ENCODE assay signal across 8 cellular contexts in genomic region chr20:38418509-38419204, GRCh38. TPM values are rescaled to one million over a fixed set of nuclear protein-coding genes. Genes with fewer than 3 reads are reported as not detected.
A peak's percentile ranks its signal among the peaks of the same experiment; 100 is the strongest.
DNase-seq lines count a peak whose midpoint lies in the region; ATAC-seq and TF ChIP-seq lines count a peak whose summit lies in the region.

No MANE protein-coding gene starts in this region.

- H2AK5ac ChIP-seq in trophoblast cell (ENCODE audit: low read length), result no peak overlapping the region

- no peaks in the 10 kb centered on the region for H3K27me3 Mint-ChIP-seq in chondrocyte (ENCODE audit: low read depth)

- H4K12ac ChIP-seq in trophoblast cell (ENCODE audit: low read depth, low read length), result no peak overlapping the region

- H2AFZ ChIP-seq in trophoblast cell (ENCODE audit: insufficient read depth, low read length, poor library complexity), result no peak overlapping the region

- H4K8ac ChIP-seq in trophoblast cell (ENCODE audit: low read depth, low read length), result no peak overlapping the region

- H2BK5ac ChIP-seq in trophoblast cell (ENCODE audit: low read depth, low read length, poor library complexity), result no peak overlapping the region

- no peak overlapping the region for H3K18ac ChIP-seq in trophoblast cell (ENCODE audit: low read length)

- H3K14ac ChIP-seq in trophoblast cell (ENCODE audit: low read length), result no peak overlapping the region

- H3K4me2 ChIP-seq in trophoblast cell (ENCODE audit: low read length), result no peak overlapping the region

- H3K27me3 ChIP-seq in aorta (ENCODE audit: control insufficient read depth in 1 of 2, insufficient read depth in 2 of 2, low read length in 1 of 2) (no peaks in the 10 kb centered on the region), trophoblast cell (ENCODE audit: insufficient read depth, low read length) (no peaks in the 10 kb centered on the region)

- WGBS in aorta, 2 donors, result 51 to 56% methylated on average over 4 of the region's 4 CpGs
- no CpG with 5 or more reads among the region's 4 CpGs for WGBS in trophoblast cell (ENCODE audit: extremely low coverage, insufficient coverage, insufficient read length)

- TF ChIP-seq CTCF in chondrocyte (IDR thresholded peaks at IDR 0.05), result no peak

- no peak overlapping the region for H3K4ac ChIP-seq in trophoblast cell (ENCODE audit: low read depth, low read length)

- no peak overlapping the region for H3K4me3 ChIP-seq in aorta (ENCODE audit: low read length in 2 of 2)
- H3K4me3 ChIP-seq in trophoblast cell (ENCODE audit: low read depth, low read length), result no peak overlapping the region

- H3K9ac ChIP-seq in trophoblast cell (ENCODE audit: low read length), result no peak overlapping the region

- ATAC-seq in Right ventricle myocardium inferior (peak; percentile 84), aorta (ENCODE audit: low FRiP score) (peak; percentile 36)

- no peaks in the 10 kb centered on the region for H3K79me2 ChIP-seq in trophoblast cell (ENCODE audit: control insufficient read depth, insufficient read depth, low read length, poor library complexity)

- H3K4me1 Mint-ChIP-seq in chondrocyte (ENCODE audit: low read depth), result no peaks in the 10 kb centered on the region

- no peaks in the 10 kb centered on the region for H3K79me1 ChIP-seq in trophoblast cell (ENCODE audit: low read length)

- H3K27ac ChIP-seq in aorta (ENCODE audit: low read depth in 1 of 2, low read length in 2 of 2) (no peak overlapping the region), trophoblast cell (ENCODE audit: low read depth, low read length) (no peak overlapping the region)

- H3K23ac ChIP-seq in trophoblast cell (ENCODE audit: low read length), result no peak overlapping the region

- H3K4me1 ChIP-seq in aorta (ENCODE audit: control insufficient read depth in 1 of 2, insufficient read depth in 2 of 2, low read length in 2 of 2), result no peaks in the 10 kb centered on the region
- H3K4me1 ChIP-seq in trophoblast cell (ENCODE audit: control insufficient read depth in 1 of 2, insufficient read depth in 2 of 2, low read length in 2 of 2), result no peaks in the 10 kb centered on the region

- H3K36me3 Mint-ChIP-seq in chondrocyte (ENCODE audit: low read depth), result peaks cover 49% of the 10 kb centered on the region

- peaks cover 2% of the 10 kb centered on the region for H3K9me3 Mint-ChIP-seq in chondrocyte (ENCODE audit: low read depth)

- DNase-seq in Right ventricle myocardium inferior (ENCODE audit: missing footprints) (no peak), cardiac septum (ENCODE audit: low spot score) (no peak), astrocyte of the hippocampus (ENCODE audit: low read depth, low spot score) (peak; percentile 27), kidney tubule cell (ENCODE audit: low spot score) (peak; percentile 8), aorta (no peak), NCI-H146 (lab: John Stamatoyannopoulos, UW) (no peak), chondrocyte (ENCODE audit: low spot score) (no peak), trophoblast cell (no peak)

- intact Hi-C loops in Right ventricle myocardium inferior (cut with DNase I) (no loop called here), cardiac septum (cut with DNase I) (no loop called here), aorta (cut with DNase I) (no loop called here)

- no peaks in the 10 kb centered on the region for H3K9me3 ChIP-seq in aorta (ENCODE audit: control insufficient read depth, low read length)
- H3K9me3 ChIP-seq in trophoblast cell (ENCODE audit: insufficient read depth, low read depth, low read length), result peaks cover 2% of the 10 kb centered on the region

- no peak overlapping the region for H2BK12ac ChIP-seq in trophoblast cell (ENCODE audit: low read length)

- H3K4me3 Mint-ChIP-seq in chondrocyte (ENCODE audit: unreplicated experiment), result no peak overlapping the region

- H2BK120ac ChIP-seq in trophoblast cell (ENCODE audit: insufficient read depth, low read length, poor library complexity), result no peak overlapping the region

- H3K27ac Mint-ChIP-seq in chondrocyte (ENCODE audit: unreplicated experiment), result no peak overlapping the region

- H4K91ac ChIP-seq in trophoblast cell (ENCODE audit: low read depth, low read length), result no peak overlapping the region

- H3K36me3 ChIP-seq in aorta (ENCODE audit: control insufficient read depth in 1 of 2, insufficient read depth in 2 of 2, low read length in 1 of 2) (peaks cover 3 to 21% of the 10 kb centered on the region in 2 donors), trophoblast cell (ENCODE audit: control insufficient read depth in 1 of 2, insufficient read depth in 2 of 2, low read length in 2 of 2) (peaks cover 36 to 53% of the 10 kb centered on the region in 2 experiments)

RNA-seq across cellular contexts. Expression of gene SNHG17, which starts 16.5 kb away (rescaled TPM):
- total RNA-seq in Right ventricle myocardium inferior, result 5.6 TPM
- 10.6 TPM for total RNA-seq in cardiac septum
- 10 to 100 TPM; 30.4 to 46.2 TPM for total RNA-seq in aorta
- polyA plus RNA-seq in aorta, result 10 to 100 TPM; 17.7 to 32.0 TPM
- 20.8 to 24.1 TPM (median 23.6 TPM) in 3 replicates for total RNA-seq in chondrocyte
- 44.8 and 45.5 TPM in 2 replicates for polyA plus RNA-seq in trophoblast cell (2013)

RNA-seq across cellular contexts. Expression of gene RALGAPB, which starts 54.0 kb away (rescaled TPM):
- total RNA-seq in Right ventricle myocardium inferior, result 21.9 TPM
- total RNA-seq in cardiac septum, result 27.6 TPM
- total RNA-seq in aorta, result 10 to 100 TPM; 35.5 to 41.3 TPM
- 10 to 100 TPM in 1 of 2 donors, 1 to 10 TPM in 1; 5.9 to 12.8 TPM for polyA plus RNA-seq in aorta
- 29.5 to 35.5 TPM (median 32.6 TPM) in 3 replicates for total RNA-seq in chondrocyte
- 32.2 and 33.1 TPM in 2 replicates for polyA plus RNA-seq in trophoblast cell (2013)

Comparison
In these comparisons a context has a peak if more than half of its experiments do, and no peak if none do; other contexts are left out.
1. DNase-seq: peak in astrocyte of the hippocampus (single experiment) and kidney tubule cell (single experiment); none in Right ventricle myocardium inferior (single experiment), cardiac septum (single experiment), aorta (0 of 2), NCI-H146 (single experiment), chondrocyte (single experiment) and trophoblast cell (0 of 2).